In the genomic region with DNA sequence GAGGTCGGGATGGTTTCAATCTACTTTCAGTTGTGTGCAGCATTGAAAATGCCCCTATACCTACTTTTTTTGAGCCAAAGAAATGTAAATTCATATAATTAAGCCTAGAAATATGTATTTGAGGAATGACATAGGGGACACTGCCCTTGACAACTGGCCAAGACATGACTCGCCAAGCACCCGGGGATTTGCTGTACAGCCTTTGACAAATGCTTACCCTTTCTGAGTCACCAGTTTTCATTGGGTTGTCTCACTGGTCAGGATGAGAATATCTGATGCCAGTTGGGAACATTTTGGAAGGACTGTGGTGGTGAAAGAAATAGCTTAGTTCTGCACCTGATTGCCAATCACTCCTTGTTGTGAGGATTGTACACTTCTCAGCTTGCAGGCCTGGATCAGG, we compare ENCODE assay signal across 1 cellular context.
A peak's percentile ranks its signal among the peaks of the same experiment; 100 is the strongest.
TF ChIP-seq lines count a peak whose summit lies in the region.

No MANE protein-coding gene starts in this region.

TF ChIP-seq in HEK293, 187 proteins besides CTCF, POLR2A, EP300 and RAD21 (continued from another document):
- TF ChIP-seq, protein P1, sequence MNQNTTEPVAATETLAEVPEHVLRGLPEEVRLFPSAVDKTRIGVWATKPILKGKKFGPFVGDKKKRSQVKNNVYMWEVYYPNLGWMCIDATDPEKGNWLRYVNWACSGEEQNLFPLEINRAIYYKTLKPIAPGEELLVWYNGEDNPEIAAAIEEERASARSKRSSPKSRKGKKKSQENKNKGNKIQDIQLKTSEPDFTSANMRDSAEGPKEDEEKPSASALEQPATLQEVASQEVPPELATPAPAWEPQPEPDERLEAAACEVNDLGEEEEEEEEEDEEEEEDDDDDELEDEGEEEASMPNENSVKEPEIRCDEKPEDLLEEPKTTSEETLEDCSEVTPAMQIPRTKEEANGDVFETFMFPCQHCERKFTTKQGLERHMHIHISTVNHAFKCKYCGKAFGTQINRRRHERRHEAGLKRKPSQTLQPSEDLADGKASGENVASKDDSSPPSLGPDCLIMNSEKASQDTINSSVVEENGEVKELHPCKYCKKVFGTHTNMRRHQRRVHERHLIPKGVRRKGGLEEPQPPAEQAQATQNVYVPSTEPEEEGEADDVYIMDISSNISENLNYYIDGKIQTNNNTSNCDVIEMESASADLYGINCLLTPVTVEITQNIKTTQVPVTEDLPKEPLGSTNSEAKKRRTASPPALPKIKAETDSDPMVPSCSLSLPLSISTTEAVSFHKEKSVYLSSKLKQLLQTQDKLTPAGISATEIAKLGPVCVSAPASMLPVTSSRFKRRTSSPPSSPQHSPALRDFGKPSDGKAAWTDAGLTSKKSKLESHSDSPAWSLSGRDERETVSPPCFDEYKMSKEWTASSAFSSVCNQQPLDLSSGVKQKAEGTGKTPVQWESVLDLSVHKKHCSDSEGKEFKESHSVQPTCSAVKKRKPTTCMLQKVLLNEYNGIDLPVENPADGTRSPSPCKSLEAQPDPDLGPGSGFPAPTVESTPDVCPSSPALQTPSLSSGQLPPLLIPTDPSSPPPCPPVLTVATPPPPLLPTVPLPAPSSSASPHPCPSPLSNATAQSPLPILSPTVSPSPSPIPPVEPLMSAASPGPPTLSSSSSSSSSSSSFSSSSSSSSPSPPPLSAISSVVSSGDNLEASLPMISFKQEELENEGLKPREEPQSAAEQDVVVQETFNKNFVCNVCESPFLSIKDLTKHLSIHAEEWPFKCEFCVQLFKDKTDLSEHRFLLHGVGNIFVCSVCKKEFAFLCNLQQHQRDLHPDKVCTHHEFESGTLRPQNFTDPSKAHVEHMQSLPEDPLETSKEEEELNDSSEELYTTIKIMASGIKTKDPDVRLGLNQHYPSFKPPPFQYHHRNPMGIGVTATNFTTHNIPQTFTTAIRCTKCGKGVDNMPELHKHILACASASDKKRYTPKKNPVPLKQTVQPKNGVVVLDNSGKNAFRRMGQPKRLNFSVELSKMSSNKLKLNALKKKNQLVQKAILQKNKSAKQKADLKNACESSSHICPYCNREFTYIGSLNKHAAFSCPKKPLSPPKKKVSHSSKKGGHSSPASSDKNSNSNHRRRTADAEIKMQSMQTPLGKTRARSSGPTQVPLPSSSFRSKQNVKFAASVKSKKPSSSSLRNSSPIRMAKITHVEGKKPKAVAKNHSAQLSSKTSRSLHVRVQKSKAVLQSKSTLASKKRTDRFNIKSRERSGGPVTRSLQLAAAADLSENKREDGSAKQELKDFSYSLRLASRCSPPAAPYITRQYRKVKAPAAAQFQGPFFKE (tag by site-specific recombination; IDR thresholded peaks at IDR 0.05; ENCODE audit: borderline replicate concordance) = no peak
- TF ChIP-seq ZNF623 (tag by site-specific recombination; IDR thresholded peaks at IDR 0.05) (no peak), PRDM10 (tag by site-specific recombination; IDR thresholded peaks at IDR 0.05) (0 out of 2 replicates have a peak, but pooled peaks have one; percentile 28), ZNF311 (tag by site-specific recombination; IDR thresholded peaks at IDR 0.05; ENCODE audit: borderline replicate concordance) (no peak), ZNF362 (tag by site-specific recombination; IDR thresholded peaks at IDR 0.05) (no peak), SCRT2 (tag by site-specific recombination; IDR thresholded peaks at IDR 0.05) (no peak), OVOL3 (tag by site-specific recombination; IDR thresholded peaks at IDR 0.05) (no peak), ZFP3 (tag by site-specific recombination; IDR thresholded peaks at IDR 0.05; ENCODE audit: low read depth) (no peak)
